3 cellular contexts compared by ENCODE assay signal in genomic region chr3:48532974-48533337, GRCh38.
TF ChIP-seq lines count a peak whose summit lies in the region.

No MANE protein-coding gene starts in this region.

TF ChIP-seq in HepG2, 621 proteins besides CTCF, POLR2A, EP300 and RAD21:
- TF ChIP-seq JARID2 (CRISPR knock-in tag; IDR thresholded peaks at IDR 0.05; ENCODE audit: insufficient replicate concordance) (no peak), POLR2AphosphoS5 (IDR thresholded peaks at IDR 0.05; ENCODE audit: low read depth, low read length) (0 out of 2 replicates have a peak, but pooled peaks have one; percentile 25), ZNF121 (CRISPR knock-in tag; IDR thresholded peaks at IDR 0.05) (peak; percentile 67), ZBTB43 (CRISPR knock-in tag; conservative IDR thresholded peaks at IDR 0.05) (no peak), ZNF496 (CRISPR knock-in tag; IDR thresholded peaks at IDR 0.05; ENCODE audit: insufficient replicate concordance) (no peak)

TF ChIP-seq in K562, 482 proteins besides CTCF, POLR2A, EP300 and RAD21:
- no peak for TF ChIP-seq ZNF707 (CRISPR knock-in tag; conservative IDR thresholded peaks at IDR 0.05)
- TF ChIP-seq ZNF121 (CRISPR knock-in tag; conservative IDR thresholded peaks at IDR 0.05) = peak; percentile 52; the same call in 1 of the 2 replicates
- no peak for TF ChIP-seq TBL1XR1 (IDR thresholded peaks at IDR 0.05; ENCODE audit: low read length in 2 of 2)

TF ChIP-seq in GM12891, 5 proteins besides CTCF, POLR2A, EP300 and RAD21:
- TF ChIP-seq POLR2AphosphoS5 (IDR thresholded peaks at IDR 0.05; ENCODE audit: low read depth, low read length) (no peak), PAX5 (IDR thresholded peaks at IDR 0.05; ENCODE audit: insufficient read depth, low read length, severe bottlenecking) (no peak), SPI1 (IDR thresholded peaks at IDR 0.05; ENCODE audit: low read depth, low read length) (no peak), TAF1 (IDR thresholded peaks at IDR 0.05; ENCODE audit: low read depth, low read length) (no peak), POU2F2 (IDR thresholded peaks at IDR 0.05; ENCODE audit: low read depth, low read length) (no peak)
